Comparison of ENCODE assay signal across 19 cellular contexts in genomic region chr6:158959552-158959951, GRCh38. TPM values are rescaled to one million over a fixed set of nuclear protein-coding genes. Genes with fewer than 3 reads are reported as not detected.
DNase-seq lines count a peak whose midpoint lies in the region; ATAC-seq, FAIRE-seq and TF ChIP-seq lines count a peak whose summit lies in the region.
"Had no signal": no experiment of that assay in that cellular context is flagged by ENCODE, and none has a peak within 500 bp of the region (broad histone marks: within the 10 kb centered on the region; RNA-seq: fewer than 3 reads in every experiment).

No MANE protein-coding gene starts in this region.

- H3K79me2 ChIP-seq in GM23338 (replicated peaks; ENCODE audit: insufficient read depth), result no peaks in the 10 kb centered on the region
- H3K79me2 ChIP-seq in H1 (ENCODE audit: control insufficient read depth in 1 of 2, insufficient read depth in 2 of 2, low read length in 2 of 2), result no peaks in the 10 kb centered on the region
- H3K79me2 ChIP-seq in mesendoderm (ENCODE audit: control insufficient read depth, insufficient read depth, low read length), result no peaks in the 10 kb centered on the region

- H3K4me1 Mint-ChIP-seq in GM23338 (no peaks in the 10 kb centered on the region; the same call in 2 of the 3 replicates), immature natural killer cell (peaks cover 0 to 16% of the 10 kb centered on the region in 2 donors)
- H3K4me1 Mint-ChIP-seq in activated CD4-positive, alpha-beta T cell treated with anti-CD3 and anti-CD28 coated beads, Interleukin-2, amount 10 ng/mL, durations not matched to agents 7 days and 5 days, result peaks cover 12% of the 10 kb centered on the region

- no peak overlapping the region for H4K91ac ChIP-seq in H1 (replicated peaks; ENCODE audit: insufficient read length, low read length)

- peak overlapping the region; percentile 90 for H2BK20ac ChIP-seq in H1 (ENCODE audit: low read length)

- H3K4me1 ChIP-seq in GM23338 (ENCODE audit: insufficient read depth) (no peaks in the 10 kb centered on the region), H1 (replicated peaks in 1 of 4; ENCODE audit: control insufficient read depth in 3 of 4, insufficient read depth in 4 of 4, low read length in 3 of 4) (no peaks in the 10 kb centered on the region), mesendoderm (ENCODE audit: control insufficient read depth, low read depth, low read length) (no peaks in the 10 kb centered on the region)

- no peak overlapping the region for H3K9ac ChIP-seq in H1 (replicated peaks in 1 of 4; ENCODE audit: extremely low read depth in 1 of 4, low read depth in 3 of 4, low read length in 3 of 4)
- H3K9ac ChIP-seq in mesendoderm (ENCODE audit: low read length), result no peak overlapping the region

- H3K27me3 ChIP-seq in GM23338 (ENCODE audit: insufficient read depth), result no peaks in the 10 kb centered on the region
- H3K27me3 ChIP-seq in H1 (replicated peaks in 1 of 4; ENCODE audit: control insufficient read depth in 3 of 4, extremely low read depth in 1 of 4, insufficient read depth in 3 of 4, low read length in 3 of 4), result no peaks in the 10 kb centered on the region
- H3K27me3 ChIP-seq in mesendoderm (ENCODE audit: insufficient read depth, low read length, poor library complexity), result no peaks in the 10 kb centered on the region

- H4K20me1 ChIP-seq in GM23338 (replicated peaks; ENCODE audit: insufficient read depth) (no peaks in the 10 kb centered on the region), H1 (replicated peaks in 1 of 2; ENCODE audit: control insufficient read depth in 1 of 2, insufficient read depth in 2 of 2, low read length in 2 of 2) (no peaks in the 10 kb centered on the region)

- H3K36me3 ChIP-seq in GM23338 (ENCODE audit: insufficient read depth) (no peaks in the 10 kb centered on the region), H1 (ENCODE audit: control insufficient read depth in 2 of 4, insufficient read depth in 4 of 4, low read length in 3 of 4) (no peaks in the 10 kb centered on the region), mesendoderm (ENCODE audit: control insufficient read depth, insufficient read depth, low read length) (no peaks in the 10 kb centered on the region)

- H3F3A ChIP-seq in GM23338 (replicated peaks; ENCODE audit: low read depth), result no peaks in the 10 kb centered on the region

- no peak overlapping the region; the same call in 1 of the 2 replicates for H2AFZ ChIP-seq in GM23338
- no peak overlapping the region for H2AFZ ChIP-seq in H1 (ENCODE audit: low read length)

- H3K4me3 ChIP-seq in GM23338, result no peak overlapping the region
- H3K4me3 ChIP-seq in H1 (ENCODE audit: extremely low read depth in 1 of 4, insufficient read depth in 2 of 4, low read depth in 3 of 4, low read length in 4 of 4), result no peak overlapping the region
- no peak overlapping the region for H3K4me3 ChIP-seq in mesendoderm (ENCODE audit: low read length)

- no peak overlapping the region for H2AK5ac ChIP-seq in H1 (ENCODE audit: low read depth, low read length)
- no peak overlapping the region for H2AK5ac ChIP-seq in mesendoderm (ENCODE audit: low read length)

- H3K9me3 Mint-ChIP-seq in GM23338, result no peaks in the 10 kb centered on the region
- no peaks in the 10 kb centered on the region for H3K9me3 Mint-ChIP-seq in immature natural killer cell
- H3K9me3 Mint-ChIP-seq in activated CD4-positive, alpha-beta T cell treated with anti-CD3 and anti-CD28 coated beads, Interleukin-2, amount 10 ng/mL, durations not matched to agents 7 days and 5 days, result no peaks in the 10 kb centered on the region
- H3K9me3 Mint-ChIP-seq: HFFc6 had no signal

- no peak overlapping the region for H3K27ac ChIP-seq in GM23338 (ENCODE audit: low read depth)
- H3K27ac ChIP-seq in RWPE1, result peak overlapping the region; percentile 15; the same call in 1 of the 2 replicates
- H3K27ac ChIP-seq in H1 (ENCODE audit: low read depth, low read length), result no peak overlapping the region
- H3K27ac ChIP-seq in mesendoderm (ENCODE audit: low read depth, low read length), result no peak overlapping the region
- H3K27ac ChIP-seq: C4-2B had no signal

- H2BK120ac ChIP-seq in H1 (replicated peaks; ENCODE audit: low read depth, low read length) (no peak overlapping the region), mesendoderm (ENCODE audit: low read depth, low read length) (no peak overlapping the region)

- H3K14ac ChIP-seq in H1 (ENCODE audit: insufficient read length), result no peak overlapping the region

- CTCF ChIA-PET in RWPE1 (lab: Yijun Ruan, JAX), result interaction anchor here (1.3 kb wide), 1 partner anchor 255 kb away, joined by 4 read pairs; no protein-coding TSS in a partner anchor
- CTCF ChIA-PET in H1 (lab: Charles Lee; ENCODE audit: partially characterized antibody), result interaction anchor here (0.6 to 5.7 kb wide), 16 partner anchors 12 to 738 kb away, joined by 3 to 45 read pairs (median 4); no protein-coding TSS in a partner anchor
- CTCF ChIA-PET in activated CD4-positive, alpha-beta T cell treated with anti-CD3 and anti-CD28 coated beads, Interleukin-2, amount 10 ng/mL, durations not matched to agents 7 days and 5 days (lab: Charles Lee), result interaction anchor here (0.6 to 1.6 kb wide), 5 partner anchors 9 to 1108 kb away, joined by 3 to 6 read pairs (median 3); no protein-coding TSS in a partner anchor

- H3K79me1 ChIP-seq in H1 (ENCODE audit: low read depth, low read length), result no peaks in the 10 kb centered on the region
- no peaks in the 10 kb centered on the region for H3K79me1 ChIP-seq in mesendoderm (ENCODE audit: low read length)

- H3K36me3 Mint-ChIP-seq in GM23338 (ENCODE audit: low read depth) (no peaks in the 10 kb centered on the region; the same call in 2 of the 3 replicates), immature natural killer cell (peaks cover 0 to 4% (median 0%) of the 10 kb centered on the region in 3 donors)
- peaks cover 2% of the 10 kb centered on the region for H3K36me3 Mint-ChIP-seq in activated CD4-positive, alpha-beta T cell treated with anti-CD3 and anti-CD28 coated beads, Interleukin-2, amount 10 ng/mL, durations not matched to agents 7 days and 5 days (ENCODE audit: low read depth)

- no peak for DNase-seq in GM23338 (ENCODE audit: low spot score)
- DNase-seq in RWPE1 (ENCODE audit: low spot score), result no peak
- no peak for DNase-seq in H1 (ENCODE audit: low read depth in 1 of 2, low spot score in 2 of 2)
- DNase-seq in mesendoderm, result peak; percentile 19
- DNase-seq in immature natural killer cell, result no peak
- no peak for DNase-seq in activated CD4-positive, alpha-beta T cell treated with anti-CD3 and anti-CD28 coated beads, Interleukin-2, amount 10 ng/mL, durations not matched to agents 7 days and 5 days
- no peak for DNase-seq in NOMO-1 treated with dmso at 0.1 percent for 144 hours (lab: John Stamatoyannopoulos, UW; ENCODE audit: unreplicated experiment)
- DNase-seq: DMS53, GF-D8, HFFc6, Kasumi-1, NCI-H1417, NCI-H1694 treated with DMSO at 0.1 percent for 48 hours, NCI-H2107, NCI-H446 treated with DMSO at 0.1 percent for 48 hours, NCI-H526 treated with DMSO at 0.1 percent for 48 hours had no signal

- H3K23ac ChIP-seq in H1 (ENCODE audit: insufficient read length), result no peak overlapping the region
- H3K23ac ChIP-seq in mesendoderm (ENCODE audit: low read length), result no peak overlapping the region

- H3K18ac ChIP-seq in H1 (ENCODE audit: extremely low read depth, low read length) (no peak overlapping the region), mesendoderm (ENCODE audit: low read length) (no peak overlapping the region)

- peak; percentile 55 for ATAC-seq in GM23338

- POLR2A ChIA-PET in RWPE1 (lab: Yijun Ruan, JAX; ENCODE audit: low non-redundant PET), result interaction anchor here (0.6 kb wide), 1 partner anchor 140 kb away, joined by 5 read pairs; the partner anchor contains the start of gene EZR
- POLR2A ChIA-PET in H1 (lab: Charles Lee; ENCODE audit: partially characterized antibody), result interaction anchor here (0.8 to 1.1 kb wide), 2 partner anchors 9 to 16 kb away, joined by 3 to 5 read pairs; no protein-coding TSS in a partner anchor
- POLR2A ChIA-PET in activated CD4-positive, alpha-beta T cell treated with anti-CD3 and anti-CD28 coated beads, Interleukin-2, amount 10 ng/mL, durations not matched to agents 7 days and 5 days (lab: Charles Lee), result no interaction called here

- no peak for TF ChIP-seq EP300 in H1 (IDR thresholded peaks at IDR 0.05; ENCODE audit: borderline replicate concordance in 1 of 2, low read depth in 2 of 2, low read length in 2 of 2)

- no peak for FAIRE-seq in H1 (lab: Jason Lieb, UNC)
- FAIRE-seq: A204.1, H54 had no signal

- H2BK5ac ChIP-seq in H1 (ENCODE audit: low read depth, low read length), result no peak overlapping the region
- no peak overlapping the region for H2BK5ac ChIP-seq in mesendoderm (ENCODE audit: low read length)

- no peak overlapping the region for H3K4me2 ChIP-seq in GM23338
- no peak overlapping the region for H3K4me2 ChIP-seq in H1 (ENCODE audit: insufficient read depth in 1 of 2, low read depth in 2 of 2, low read length in 2 of 2)
- H3K4me2 ChIP-seq in mesendoderm (ENCODE audit: low read length), result no peak overlapping the region

- H4K8ac ChIP-seq in H1 (ENCODE audit: extremely low read depth, insufficient read depth, low read length), result no peak overlapping the region
- H4K8ac ChIP-seq in mesendoderm (ENCODE audit: low read depth, low read length), result no peak overlapping the region

- TF ChIP-seq POLR2A in H1 (IDR thresholded peaks at IDR 0.05; ENCODE audit: control extremely low read depth in 1 of 2, low read depth in 2 of 2, low read length in 2 of 2), result no peak

- H2BK15ac ChIP-seq in H1 (ENCODE audit: low read length), result no peak overlapping the region
- H2BK15ac ChIP-seq in mesendoderm (replicated peaks; ENCODE audit: low read depth), result no peak overlapping the region

- H3K4me3 Mint-ChIP-seq in GM23338 (no peak overlapping the region), immature natural killer cell (no peak overlapping the region)
- no peak overlapping the region for H3K4me3 Mint-ChIP-seq in activated CD4-positive, alpha-beta T cell treated with anti-CD3 and anti-CD28 coated beads, Interleukin-2, amount 10 ng/mL, durations not matched to agents 7 days and 5 days
- H3K4me3 Mint-ChIP-seq: HFFc6 had no signal

- no peak overlapping the region for H3K56ac ChIP-seq in H1 (replicated peaks; ENCODE audit: insufficient read length, low read depth, low read length)
- H3K56ac ChIP-seq in mesendoderm (ENCODE audit: low read length), result no peak overlapping the region

- no peaks in the 10 kb centered on the region for H3K23me2 ChIP-seq in H1 (ENCODE audit: low read depth, low read length)

- H3K27ac Mint-ChIP-seq in GM23338, result no peak overlapping the region
- H3K27ac Mint-ChIP-seq in immature natural killer cell, result no peak overlapping the region
- no peak overlapping the region for H3K27ac Mint-ChIP-seq in activated CD4-positive, alpha-beta T cell treated with anti-CD3 and anti-CD28 coated beads, Interleukin-2, amount 10 ng/mL, durations not matched to agents 7 days and 5 days
- H3K27ac Mint-ChIP-seq: HFFc6 had no signal

- TF ChIP-seq CTCF in GM23338 (conservative IDR thresholded peaks at IDR 0.05; ENCODE audit: low read depth in 2 of 2) (peak; percentile 9 to 64; a peak in 2 of 4 replicates), RWPE1 (conservative IDR thresholded peaks at IDR 0.05; ENCODE audit: low read depth) (no peak), H1 (IDR thresholded peaks at IDR 0.05; ENCODE audit: control extremely low read depth in 1 of 3, insufficient read depth in 1 of 3, low read depth in 1 of 3, low read length in 3 of 3) (peak in 1 of 3 experiments; percentile 22; a peak in 1 of 4 replicates)

- H4K5ac ChIP-seq in H1 (ENCODE audit: insufficient read length, low read depth, low read length) (no peak overlapping the region), mesendoderm (ENCODE audit: low read length) (no peak overlapping the region)

- no peaks in the 10 kb centered on the region for H3K9me3 ChIP-seq in H1 (ENCODE audit: insufficient read depth in 2 of 2, low read depth in 1 of 2, low read length in 1 of 2)

- TF ChIP-seq RAD21 in H1 (IDR thresholded peaks at IDR 0.05 in 1 of 2, conservative IDR thresholded peaks at IDR 0.05 in 1 of 2; ENCODE audit: low read depth in 2 of 2, low read length in 2 of 2), result peak; percentile 30 to 54

- H3K4ac ChIP-seq in H1 (replicated peaks; ENCODE audit: insufficient read length, low read depth, low read length) (no peak overlapping the region), mesendoderm (ENCODE audit: low read depth, low read length) (no peak overlapping the region)

- H3K9me2 ChIP-seq in GM23338 (ENCODE audit: insufficient read depth), result no peaks in the 10 kb centered on the region; the same call in 1 of the 2 replicates

- 92% methylated on average over 4 of the region's 4 CpGs; no CpG with 5 or more reads in 1 of the 2 experiments for WGBS in H1 (ENCODE audit: extremely low coverage in 1 of 2, insufficient coverage in 1 of 2, insufficient read length in 1 of 2, insufficient replicate concordance in 2 of 2, low coverage in 1 of 2, low lambda C conversion rate in 2 of 2, missing lambda C conversion rate in 1 of 2), 2 experiments
- no CpG with 5 or more reads among the region's 4 CpGs for WGBS in mesendoderm (ENCODE audit: extremely low coverage, insufficient coverage, low lambda C conversion rate)

- no peak overlapping the region for H2BK12ac ChIP-seq in H1 (ENCODE audit: low read depth, low read length)

- H3K27me3 Mint-ChIP-seq in GM23338 (ENCODE audit: insufficient read depth, low read depth, poor library complexity), result peaks cover 6% of the 10 kb centered on the region
- H3K27me3 Mint-ChIP-seq in immature natural killer cell (ENCODE audit: low read depth in 3 of 3), result peaks cover 0 to 4% (median 0%) of the 10 kb centered on the region in 3 donors
- H3K27me3 Mint-ChIP-seq in activated CD4-positive, alpha-beta T cell treated with anti-CD3 and anti-CD28 coated beads, Interleukin-2, amount 10 ng/mL, durations not matched to agents 7 days and 5 days, result peaks cover 8% of the 10 kb centered on the region

RNA-seq across cellular contexts. Expression of gene RSPH3, which starts 40.5 kb away (rescaled TPM):
- total RNA-seq in GM23338 (2014; rRNA removed; shearing (Covaris generic)), result 1.7 and 2.4 TPM in 2 replicates
- polyA plus RNA-seq in GM23338 (2016; fragmentation: Nextera tagmentation; extraction: Ambion mirVana) (2.8 and 3.9 TPM in 2 replicates), H1 (2011; rRNA removed) (0.58 and 0.60 TPM in 2 replicates), immature natural killer cell (1 to 10 TPM in 2 of 3 donors, not detected in 1; 2.0 to 3.1 TPM)
- total RNA-seq in H1 (2021; fragmentation: NEBNext Ultra II Directional; extraction: Animal tissue kit (Norgen Biotek cat#: 25700)), result 2.7 and 3.8 TPM in 2 replicates
- 0.67 TPM for polyA plus RNA-seq in H1 (2011; cell fraction: cytosol; rRNA removed)
- 1.9 TPM for polyA plus RNA-seq in H1 (2011; cell fraction: nucleus; rRNA removed)
- polyA plus RNA-seq in H1 (2012, experiment 1 of 2), result 1.5 to 2.3 TPM (median 2.1 TPM) in 4 replicates
- polyA plus RNA-seq in H1 (2012, experiment 2 of 2), result 0.33 TPM
- 1.9 TPM for polyA plus RNA-seq in H1 (2013, experiment 1 of 2)
- 1.4 TPM for polyA plus RNA-seq in H1 (2013, experiment 2 of 2)
- polyA minus RNA-seq in H1 (2011; rRNA and poly(A)+ RNA removed), result 0.88 and 1.2 TPM in 2 replicates
- 1.3 TPM for polyA minus RNA-seq in H1 (2011; cell fraction: cytosol; rRNA and poly(A)+ RNA removed)
- 3.0 TPM for polyA minus RNA-seq in H1 (2011; cell fraction: nucleus; rRNA and poly(A)+ RNA removed)
- polyA plus RNA-seq in mesendoderm (2013, experiment 1 of 2), result 1.3 TPM
- polyA plus RNA-seq in mesendoderm (2013, experiment 2 of 2), result 1.2 TPM
- total RNA-seq in activated CD4-positive, alpha-beta T cell treated with anti-CD3 and anti-CD28 coated beads, Interleukin-2, amount 10 ng/mL, durations not matched to agents 7 days and 5 days, result 1 to 10 TPM; 2.4 to 2.9 TPM
